22 cellular contexts compared by ENCODE assay signal in genomic region chr6:106063448-106063850, GRCh38. TPM values are rescaled to one million over a fixed set of nuclear protein-coding genes. Genes with fewer than 3 reads are reported as not detected.
DNase-seq lines count a peak whose midpoint lies in the region; TF ChIP-seq lines count a peak whose summit lies in the region.
"Had no signal": no experiment of that assay in that cellular context is flagged by ENCODE, and none has a peak within 500 bp of the region (broad histone marks: within the 10 kb centered on the region; RNA-seq: fewer than 3 reads in every experiment).

No MANE protein-coding gene starts in this region.

- in situ Hi-C loops in GM23248 (cut with MboI), result no loop called here

- no peaks in the 10 kb centered on the region for H4K20me1 ChIP-seq in GM23248 (ENCODE audit: insufficient read depth)
- H4K20me1 ChIP-seq in smooth muscle cell (ENCODE audit: low read depth), result no peaks in the 10 kb centered on the region

- H3K27me3 ChIP-seq in GM23248 (replicated peaks; ENCODE audit: insufficient read depth) (no peaks in the 10 kb centered on the region), adipocyte (replicated peaks; ENCODE audit: control insufficient read depth, insufficient read depth, low read length) (no peaks in the 10 kb centered on the region), smooth muscle cell (ENCODE audit: low read depth) (peaks cover 59% of the 10 kb centered on the region)
- H3K27me3 ChIP-seq: neural progenitor cell, sigmoid colon, tibial nerve had no signal

- H3K36me3 ChIP-seq in GM23248 (ENCODE audit: low read depth), result no peaks in the 10 kb centered on the region
- no peaks in the 10 kb centered on the region for H3K36me3 ChIP-seq in adipocyte (ENCODE audit: control insufficient read depth, insufficient read depth, low read length, severe bottlenecking)
- no peaks in the 10 kb centered on the region for H3K36me3 ChIP-seq in smooth muscle cell (ENCODE audit: low read depth)
- H3K36me3 ChIP-seq: lower lobe of right lung, neural progenitor cell, sigmoid colon, stomach, tibial nerve had no signal

- H3K9me2 ChIP-seq in GM23248 (ENCODE audit: insufficient read depth), result no peaks in the 10 kb centered on the region

- no peak overlapping the region for H3K4me3 ChIP-seq in GM23248
- no peak overlapping the region for H3K4me3 ChIP-seq in adipocyte (ENCODE audit: low read length)
- H3K4me3 ChIP-seq in fibroblast of pulmonary artery (replicated peaks; ENCODE audit: low read depth, low read length), result no peak overlapping the region
- H3K4me3 ChIP-seq in smooth muscle cell, result no peak overlapping the region
- H3K4me3 ChIP-seq: lower lobe of right lung, neural progenitor cell, sigmoid colon, stomach, tibial nerve had no signal

- TF ChIP-seq CTCF in fibroblast of pulmonary artery (IDR thresholded peaks at IDR 0.05; ENCODE audit: low read length, missing control alignments) (no peak), smooth muscle cell (IDR thresholded peaks at IDR 0.05; ENCODE audit: borderline replicate concordance, insufficient read depth, poor library complexity, severe bottlenecking) (no peak)

- 42 to 49% methylated on average over 2 of the region's 2 CpGs for WGBS in GM23248 (ENCODE audit: low coverage in 1 of 2, low lambda C conversion rate in 2 of 2, missing lambda C conversion rate in 2 of 2), 2 experiments
- 67% methylated on average over 2 of the region's 2 CpGs for WGBS in smooth muscle cell (ENCODE audit: low lambda C conversion rate)

- H3K79me2 ChIP-seq in GM23248 (ENCODE audit: insufficient read depth) (no peaks in the 10 kb centered on the region), smooth muscle cell (ENCODE audit: low read depth) (no peaks in the 10 kb centered on the region)

- H3K4me2 ChIP-seq in GM23248 (ENCODE audit: unreplicated experiment) (peak overlapping the region; percentile 34), smooth muscle cell (no peak overlapping the region)
- H3K4me2 ChIP-seq: neural progenitor cell had no signal

- peak overlapping the region; percentile 28; the same call in 1 of the 2 replicates for H2AFZ ChIP-seq in GM23248
- H2AFZ ChIP-seq in smooth muscle cell (ENCODE audit: low read depth), result no peak overlapping the region
- H2AFZ ChIP-seq: neural progenitor cell had no signal

- peaks cover 23% of the 10 kb centered on the region for H3F3A ChIP-seq in GM23248 (ENCODE audit: insufficient read depth)
- peaks cover 5% of the 10 kb centered on the region for H3F3A ChIP-seq in smooth muscle cell (ENCODE audit: low read depth)

- DNase-seq in GM23248, result peak; percentile 62
- DNase-seq in adipocyte (ENCODE audit: low read depth), result peak; percentile 23
- DNase-seq in fibroblast of pulmonary artery (ENCODE audit: low read depth), result peak; percentile 3
- DNase-seq in smooth muscle cell (lab: John Stamatoyannopoulos, UW; ENCODE audit: unreplicated experiment), result no peak
- no peak for DNase-seq in stimulated activated CD4-positive, alpha-beta T cell treated with anti-CD3 and anti-CD28 coated beads, Interleukin-4, amount 100 ng/mL, for 1 hour
- DNase-seq in LoVo (ENCODE audit: low spot score), result no peak
- no peak for DNase-seq in NCI-H146 treated with DMSO at 0.1 percent for 48 hours (lab: John Stamatoyannopoulos, UW; ENCODE audit: unreplicated experiment)
- DNase-seq: activated CD4-positive, alpha-beta T cell treated with anti-CD3 and anti-CD28 coated beads, Interleukin-2, amount 50 U/mL, for 48 hours; activated CD8-positive, alpha-beta memory T cell treated with anti-CD3 and anti-CD28 coated beads, Interleukin-2, amount 50 U/mL, for 4 hours; CD4-positive, alpha-beta memory T cell; erythroblast; GOT3; kidney; lower lobe of right lung; NCI-H1105; NCI-H2081; sigmoid colon; stimulated activated CD8-positive, alpha-beta memory T cell treated with anti-CD3 and anti-CD28 coated beads, Interleukin-4, amount 100 ng/mL, for 48 hours; stomach had no signal

- H3K27ac ChIP-seq in GM23248 (peak overlapping the region; percentile 19), smooth muscle cell (ENCODE audit: low read depth) (peak overlapping the region; percentile 34)
- H3K27ac ChIP-seq: lower lobe of right lung, neural progenitor cell, sigmoid colon, stomach, tibial nerve, VCaP had no signal

- H3K9ac ChIP-seq in GM23248, result no peak overlapping the region
- no peak overlapping the region for H3K9ac ChIP-seq in adipocyte (ENCODE audit: low read length)
- H3K9ac ChIP-seq in smooth muscle cell (ENCODE audit: low read depth), result no peak overlapping the region
- H3K9ac ChIP-seq: neural progenitor cell had no signal

- no peaks in the 10 kb centered on the region for H3K9me3 ChIP-seq in GM23248 (ENCODE audit: low read depth)
- no peaks in the 10 kb centered on the region for H3K9me3 ChIP-seq in adipocyte (ENCODE audit: control insufficient read depth, low read length)
- no peaks in the 10 kb centered on the region for H3K9me3 ChIP-seq in smooth muscle cell (replicated peaks; ENCODE audit: low read depth)
- H3K9me3 ChIP-seq: lower lobe of right lung, sigmoid colon, stomach, tibial nerve had no signal

- peaks cover 21% of the 10 kb centered on the region for H3K4me1 ChIP-seq in GM23248 (ENCODE audit: insufficient read depth)
- H3K4me1 ChIP-seq in adipocyte (ENCODE audit: control insufficient read depth, insufficient read depth, low read length), result peaks cover 25% of the 10 kb centered on the region
- peaks cover 8% of the 10 kb centered on the region for H3K4me1 ChIP-seq in smooth muscle cell (ENCODE audit: low read depth)
- H3K4me1 ChIP-seq: lower lobe of right lung, sigmoid colon, stomach, tibial nerve had no signal

RNA-seq across cellular contexts. Expression of gene PRDM1, which starts 22.7 kb away (rescaled TPM):
- 2.7 and 3.8 TPM in 2 replicates for total RNA-seq in GM23248 (2014; rRNA removed; shearing (Covaris generic))
- polyA plus RNA-seq in GM23248 (2016; fragmentation: Nextera tagmentation; extraction: Ambion mirVana) (3.5 and 3.9 TPM in 2 replicates), smooth muscle cell (13.3 and 15.1 TPM in 2 replicates)
- 15.6 and 16.1 TPM in 2 replicates for total RNA-seq in smooth muscle cell

Comparison
In these comparisons a context has a peak if more than half of its experiments do, and no peak if none do; other contexts are left out.
1. DNase-seq: peak in GM23248 (single experiment), adipocyte (single experiment) and fibroblast of pulmonary artery (single experiment); none in smooth muscle cell (single experiment), stimulated activated CD4-positive, alpha-beta T cell treated with anti-CD3 and anti-CD28 coated beads, Interleukin-4, amount 100 ng/mL, for 1 hour (single experiment), LoVo (single experiment) and NCI-H146 treated with DMSO at 0.1 percent for 48 hours (single experiment).